Comparison of ENCODE assay signal across 1 cellular context in genomic region chr3:170809021-170809974, GRCh38.
TF ChIP-seq lines count a peak whose summit lies in the region.

No MANE protein-coding gene starts in this region.

TF ChIP-seq in GM23338, 12 proteins besides CTCF, POLR2A, EP300 and RAD21 (continued from another document):
- TF ChIP-seq ZNF462 (CRISPR knock-in tag; IDR thresholded peaks at IDR 0.05) (no peak), CREB1 (CRISPR knock-in tag; IDR thresholded peaks at IDR 0.05; ENCODE audit: low read depth) (no peak)
